ENCODE assay signal across 8 cellular contexts in genomic region chr6:42028234-42029061, GRCh38. TPM values are rescaled to one million over a fixed set of nuclear protein-coding genes. Genes with fewer than 3 reads are reported as not detected.
DNase-seq lines count a peak whose midpoint lies in the region; ATAC-seq, FAIRE-seq and TF ChIP-seq lines count a peak whose summit lies in the region.

No MANE protein-coding gene starts in this region.

- peaks cover 84 to 91% of the 10 kb centered on the region in 2 donors for H3K4me1 ChIP-seq in naive thymus-derived CD4-positive, alpha-beta T cell (ENCODE audit: control insufficient read depth in 2 of 2, insufficient read depth in 2 of 2, low read length in 2 of 2)

- H3K9me3 ChIP-seq in naive thymus-derived CD4-positive, alpha-beta T cell (ENCODE audit: control insufficient read depth in 2 of 3, low read length in 3 of 3) = no peaks in the 10 kb centered on the region

- intact Hi-C loops in naive thymus-derived CD4-positive, alpha-beta T cell (cut with micrococcal nuclease) = no loop called here

- H3K27me3 ChIP-seq in bronchial epithelial cell (ENCODE audit: control insufficient read depth, insufficient read depth, low read length) = no peaks in the 10 kb centered on the region
- no peaks in the 10 kb centered on the region for H3K27me3 ChIP-seq in naive thymus-derived CD4-positive, alpha-beta T cell (ENCODE audit: control insufficient read depth in 2 of 2, insufficient read depth in 2 of 2, low read length in 2 of 2)

- no peak overlapping the region for H3K4me3 ChIP-seq in bronchial epithelial cell (ENCODE audit: low read depth, low read length)
- no peak overlapping the region for H3K4me3 ChIP-seq in naive thymus-derived CD4-positive, alpha-beta T cell (ENCODE audit: low read length)

- no peaks in the 10 kb centered on the region for H3K36me3 ChIP-seq in bronchial epithelial cell (ENCODE audit: control insufficient read depth, insufficient read depth, low read length)
- peaks cover 0 to 60% (median 9%) of the 10 kb centered on the region in 3 experiments for H3K36me3 ChIP-seq in naive thymus-derived CD4-positive, alpha-beta T cell (ENCODE audit: control insufficient read depth in 2 of 3, insufficient read depth in 3 of 3, low read length in 3 of 3)

- H3K9me3 Mint-ChIP-seq in naive thymus-derived CD4-positive, alpha-beta T cell = peaks cover 0 to 7% (median 0%) of the 10 kb centered on the region in 11 donors

- CTCF ChIA-PET in naive thymus-derived CD4-positive, alpha-beta T cell (lab: Charles Lee) = interaction anchor here (0.6 to 1.6 kb wide), 6 partner anchors 13 to 265 kb away, joined by 3 to 6 read pairs (median 4); no protein-coding TSS in a partner anchor

- peak overlapping the region; percentile 89 to 98 (median 95) for H3K27ac Mint-ChIP-seq in naive thymus-derived CD4-positive, alpha-beta T cell

- H3K27ac ChIP-seq in naive thymus-derived CD4-positive, alpha-beta T cell (ENCODE audit: low read depth, low read length) = peak overlapping the region; percentile 56

- peaks cover 76 to 100% (median 87%) of the 10 kb centered on the region in 7 donors for H3K4me1 Mint-ChIP-seq in naive thymus-derived CD4-positive, alpha-beta T cell

- peak; percentile 65 for ATAC-seq in naive thymus-derived CD4-positive, alpha-beta T cell
- ATAC-seq in GM19035 (IDR thresholded peaks at IDR 0.05; ENCODE audit: unreplicated experiment) (no peak), GM19467 (IDR thresholded peaks at IDR 0.05; ENCODE audit: unreplicated experiment) (no peak), GM19324 (IDR thresholded peaks at IDR 0.05; ENCODE audit: low FRiP score, unreplicated experiment) (no peak)

- peak overlapping the region; percentile 69 to 88 (median 78) for H3K4me3 Mint-ChIP-seq in naive thymus-derived CD4-positive, alpha-beta T cell

- peak; percentile 70 for DNase-seq in EH (ENCODE audit: low read depth)
- peak; percentile 69 for DNase-seq in NCI-H460 (ENCODE audit: extremely low read depth, low read depth)
- DNase-seq in bronchial epithelial cell (ENCODE audit: low read depth) = peak; percentile 73
- DNase-seq in naive thymus-derived CD4-positive, alpha-beta T cell = peak in 1 of 9 donors; percentile 7
- no peak for DNase-seq in kidney tubule cell (ENCODE audit: low spot score)

- TF ChIP-seq CTCF in bronchial epithelial cell (IDR thresholded peaks at IDR 0.05; ENCODE audit: insufficient read depth, low read length, severe bottlenecking) = no peak

- H3K27me3 Mint-ChIP-seq in naive thymus-derived CD4-positive, alpha-beta T cell = no peaks in the 10 kb centered on the region

- POLR2A ChIA-PET in naive thymus-derived CD4-positive, alpha-beta T cell (lab: Charles Lee) = interaction anchor here (0.5 to 2.8 kb wide), 6 partner anchors 8 to 91 kb away, joined by 3 to 14 read pairs (median 4); no protein-coding TSS in a partner anchor

- FAIRE-seq in bronchial epithelial cell (lab: Jason Lieb, UNC) = no peak

- peaks cover 4 to 43% (median 33%) of the 10 kb centered on the region in 5 donors for H3K36me3 Mint-ChIP-seq in naive thymus-derived CD4-positive, alpha-beta T cell

RNA-seq across cellular contexts. Expression of gene TAF8, which starts 21.9 kb away (rescaled TPM):
- 15.6 and 18.9 TPM in 2 replicates for total RNA-seq in NCI-H460 (2014; rRNA removed; shearing (Covaris generic))
- 8.7 and 12.3 TPM in 2 replicates for polyA plus RNA-seq in NCI-H460 (2014; cell fraction: nucleus; rRNA removed)
- 10.5 and 12.6 TPM in 2 replicates for total RNA-seq in bronchial epithelial cell
- total RNA-seq in naive thymus-derived CD4-positive, alpha-beta T cell = 10 to 100 TPM; 41.6 to 58.2 (median 50.8) TPM
- polyA plus RNA-seq in naive thymus-derived CD4-positive, alpha-beta T cell = 10 to 100 TPM; 23.3 to 24.6 TPM
